ENCODE assay signal across 8 cellular contexts in genomic region chr9:107422189-107422802, GRCh38.
DNase-seq lines count a peak whose midpoint lies in the region; ATAC-seq, FAIRE-seq and TF ChIP-seq lines count a peak whose summit lies in the region.

No MANE protein-coding gene starts in this region.

- H3K4me3 Mint-ChIP-seq in naive B cell = no peak overlapping the region

- no peak for ATAC-seq in naive B cell (ENCODE audit: low read depth in 2 of 2)

- H3K27me3 Mint-ChIP-seq in naive B cell = peaks cover 17 to 36% (median 23%) of the 10 kb centered on the region in 3 donors

- TF ChIP-seq EP300 in esophagus muscularis mucosa (IDR thresholded peaks at IDR 0.05) = no peak

- H3K36me3 Mint-ChIP-seq in naive B cell = no peaks in the 10 kb centered on the region

- no peaks in the 10 kb centered on the region for H4K20me1 ChIP-seq in GM23248 (ENCODE audit: insufficient read depth)

- peak; percentile 3 for DNase-seq in DMS114 treated with DMSO at 0.1 percent for 48 hours (lab: John Stamatoyannopoulos, UW; ENCODE audit: unreplicated experiment)
- peak; percentile 85 for DNase-seq in GM23248
- peak; percentile 46 for DNase-seq in NCI-H1105 treated with DMSO at 0.1 percent for 48 hours (lab: John Stamatoyannopoulos, UW)
- peak; percentile 24 to 66 for DNase-seq in SW 1271 (lab: John Stamatoyannopoulos, UW)
- DNase-seq in esophagus muscularis mucosa (ENCODE audit: extremely low spot score) = no peak
- DNase-seq in naive B cell = peak; percentile 5
- DNase-seq in urothelium cell line (ENCODE audit: low spot score) = peak; percentile 75
- DNase-seq in activated CD4-positive, CD25-positive, alpha-beta regulatory T cell (lab: John Stamatoyannopoulos, UW) = no peak

- H2AFZ ChIP-seq in GM23248 = no peak overlapping the region

- H3K27me3 ChIP-seq in GM23248 (replicated peaks; ENCODE audit: insufficient read depth) (no peaks in the 10 kb centered on the region; the same call in 1 of the 2 replicates), esophagus muscularis mucosa (no peaks in the 10 kb centered on the region)

- intact Hi-C loops in esophagus muscularis mucosa (cut with DNase I) = loop anchor here (5.0 kb wide), 1 partner anchor 1340 kb away; no protein-coding TSS in a partner anchor

- H3K36me3 ChIP-seq in GM23248 (ENCODE audit: low read depth) (no peaks in the 10 kb centered on the region), esophagus muscularis mucosa (no peaks in the 10 kb centered on the region)

- TF ChIP-seq POLR2A in esophagus muscularis mucosa (IDR thresholded peaks at IDR 0.05; ENCODE audit: low read depth) = no peak

- H3K9me3 ChIP-seq in GM23248 (ENCODE audit: low read depth) = no peaks in the 10 kb centered on the region
- no peaks in the 10 kb centered on the region for H3K9me3 ChIP-seq in esophagus muscularis mucosa

- H3K9ac ChIP-seq in GM23248 = no peak overlapping the region

- peak; percentile 51 to 62 (median 58) for TF ChIP-seq CTCF in esophagus muscularis mucosa (IDR thresholded peaks at IDR 0.05)

- no peak overlapping the region for H3K27ac ChIP-seq in GM23248
- H3K27ac ChIP-seq in esophagus muscularis mucosa (replicated peaks in 1 of 4) = no peak overlapping the region

- peaks cover 0 to 7% (median 4%) of the 10 kb centered on the region in 3 donors for H3K4me1 Mint-ChIP-seq in naive B cell

- 14 to 16% methylated on average over 7 of the region's 7 CpGs for WGBS in GM23248 (ENCODE audit: low coverage in 1 of 2, low lambda C conversion rate in 2 of 2, missing lambda C conversion rate in 2 of 2), 2 experiments
- WGBS in esophagus muscularis mucosa = 23% methylated on average over 7 of the region's 7 CpGs

- no peak for FAIRE-seq in urothelium cell line (lab: Jason Lieb, UNC)

- no peak overlapping the region for H3K27ac Mint-ChIP-seq in naive B cell

- H3F3A ChIP-seq in GM23248 (ENCODE audit: insufficient read depth) = no peaks in the 10 kb centered on the region

- H3K4me3 ChIP-seq in GM23248 (no peak overlapping the region), esophagus muscularis mucosa (no peak overlapping the region)

- no peaks in the 10 kb centered on the region for H3K79me2 ChIP-seq in GM23248 (ENCODE audit: insufficient read depth)

- H3K9me2 ChIP-seq in GM23248 (ENCODE audit: insufficient read depth) = no peaks in the 10 kb centered on the region

- in situ Hi-C loops in GM23248 (cut with MboI) = loop anchor here (10.0 kb wide), 1 partner anchor 63 kb away; the partner anchor contains the start of gene KLF4

- H3K9me3 Mint-ChIP-seq in naive B cell = peaks cover 0 to 5% (median 0%) of the 10 kb centered on the region in 7 donors

- H3K4me1 ChIP-seq in GM23248 (ENCODE audit: insufficient read depth) (no peaks in the 10 kb centered on the region), esophagus muscularis mucosa (peaks cover 12 to 25% (median 22%) of the 10 kb centered on the region in 4 donors)

- H3K4me2 ChIP-seq in GM23248 (ENCODE audit: unreplicated experiment) = no peak overlapping the region

Comparison
In these comparisons a context has a peak if more than half of its experiments do, and no peak if none do; other contexts are left out.
1. DNase-seq: peak in DMS114 treated with DMSO at 0.1 percent for 48 hours (single experiment), GM23248 (single experiment), NCI-H1105 treated with DMSO at 0.1 percent for 48 hours (single experiment), SW 1271 (2 of 2), naive B cell (single experiment) and urothelium cell line (single experiment); none in esophagus muscularis mucosa (single experiment) and activated CD4-positive, CD25-positive, alpha-beta regulatory T cell (0 of 4).